Comparison of ENCODE assay signal across 22 cellular contexts in the genomic region with DNA sequence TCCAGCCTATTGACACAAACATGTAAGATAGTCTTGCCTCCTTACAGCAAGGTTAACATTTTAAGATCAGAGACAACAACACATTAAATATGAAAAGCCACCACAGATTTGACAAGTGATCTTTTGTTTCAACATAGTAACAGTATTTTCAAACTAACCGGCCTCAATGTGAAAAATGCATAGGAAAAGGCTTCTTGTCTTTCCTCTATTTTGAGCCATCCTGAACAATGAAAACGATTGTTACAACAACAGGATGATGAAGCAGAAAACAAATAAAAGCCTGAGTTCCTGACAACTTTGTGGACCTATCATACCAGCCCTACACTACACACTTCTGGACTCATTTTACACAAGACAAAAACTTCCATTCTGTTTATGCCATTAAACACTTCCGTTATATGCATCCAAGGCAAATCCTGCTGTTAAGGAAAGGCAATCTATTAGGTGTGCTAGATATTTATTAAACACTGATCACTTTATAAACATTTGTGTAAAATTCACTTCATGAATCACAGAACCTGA. TPM values are rescaled to one million over a fixed set of nuclear protein-coding genes. Genes with fewer than 3 reads are reported as not detected.
DNase-seq lines count a peak whose midpoint lies in the region; ATAC-seq and TF ChIP-seq lines count a peak whose summit lies in the region.
"Had no signal": no experiment of that assay in that cellular context is flagged by ENCODE, and none has a peak within 500 bp of the region (broad histone marks: within the 10 kb centered on the region; RNA-seq: fewer than 3 reads in every experiment).

No MANE protein-coding gene starts in this region.

- H3K4me3 ChIP-seq in epithelial cell of esophagus (ENCODE audit: low read length) (no peak overlapping the region), neutrophil (ENCODE audit: low read depth in 1 of 2, low read length in 1 of 2) (peak overlapping the region; percentile 8 to 13), HAP-1 (no peak overlapping the region)
- H3K4me3 ChIP-seq: adrenal gland, hepatocyte, right lobe of liver had no signal

- H3K36me3 ChIP-seq in neutrophil (no peaks in the 10 kb centered on the region), HAP-1 (replicated peaks) (peaks cover 11% of the 10 kb centered on the region)
- H3K36me3 ChIP-seq: adrenal gland, right lobe of liver had no signal

- H3K27ac ChIP-seq in neutrophil = peak overlapping the region; percentile 77
- H3K27ac ChIP-seq: adrenal gland, hepatocyte, KMS-11, right lobe of liver had no signal

- ATAC-seq in HG02852 (IDR thresholded peaks at IDR 0.05; ENCODE audit: unreplicated experiment) (no peak), HG02870 (IDR thresholded peaks at IDR 0.05; ENCODE audit: unreplicated experiment) (no peak)
- ATAC-seq: activated CD4-positive, alpha-beta T cell treated with anti-CD3 and anti-CD28 coated beads for 36 hours; SK-N-SH treated with all-trans-retinoic acid at 6 μM for 48 hours; stimulated activated naive CD8-positive, alpha-beta T cell treated with anti-CD3 and anti-CD28 coated beads, Interleukin-15, amount 100 ng/mL, for 72 hours had no signal

- DNase-seq in COLO829 (ENCODE audit: low spot score) (peak; percentile 85), RPMI7951 (ENCODE audit: low read depth) (peak; percentile 9), epithelial cell of esophagus (ENCODE audit: low read depth) (peak; percentile 7), NCI-H1436 treated with DMSO at 0.1 percent for 48 hours (lab: John Stamatoyannopoulos, UW) (no peak), HAP-1 (ENCODE audit: low spot score in 2 of 2) (no peak)
- DNase-seq: activated CD4-positive, alpha-beta T cell treated with anti-CD3 and anti-CD28 coated beads for 36 hours; adrenal gland; CD8-positive, alpha-beta memory T cell; kidney; mesenchymal stem cell; NCI-H1092 treated with DMSO at 0.1 percent for 48 hours; NCI-H2171; NCI-H748 treated with DMSO at 0.1 percent for 48 hours; right lobe of liver; stimulated activated naive CD8-positive, alpha-beta T cell treated with anti-CD3 and anti-CD28 coated beads, Interleukin-15, amount 100 ng/mL, for 72 hours; T1000 had no signal

- H3K9me3 ChIP-seq in neutrophil (no peaks in the 10 kb centered on the region), HAP-1 (no peaks in the 10 kb centered on the region)
- H3K9me3 ChIP-seq: adrenal gland, right lobe of liver had no signal

- H3K4me1 ChIP-seq in neutrophil (ENCODE audit: control insufficient read depth in 1 of 2, insufficient read depth in 1 of 2, low read depth in 1 of 2, low read length in 1 of 2) (peaks cover 90 to 93% of the 10 kb centered on the region in 2 experiments), HAP-1 (peaks cover 21% of the 10 kb centered on the region)

- H3K27me3 ChIP-seq in neutrophil (no peaks in the 10 kb centered on the region), HAP-1 (ENCODE audit: low read depth) (no peaks in the 10 kb centered on the region)
- H3K27me3 ChIP-seq: adrenal gland, hepatocyte, right lobe of liver had no signal

- in situ Hi-C loops in HAP-1 (cut with MboI; ENCODE audit: low sequenced_read_pairs) = no loop called here

- TF ChIP-seq CTCF in epithelial cell of esophagus (IDR thresholded peaks at IDR 0.05; ENCODE audit: insufficient read depth, low read depth, low read length, missing control alignments) = no peak
- no peak for TF ChIP-seq CTCF in neutrophil (IDR thresholded peaks at IDR 0.05)

RNA-seq across cellular contexts. Expression of a gene that starts 37.3 kb away (rescaled TPM):
- 24.0 and 26.4 TPM in 2 replicates for total RNA-seq in RPMI7951 (2014; rRNA removed; shearing (Covaris generic))

Comparison
In these comparisons a context has a peak if more than half of its experiments do, and no peak if none do; other contexts are left out.
1. DNase-seq: peak in COLO829 (single experiment), RPMI7951 (single experiment) and epithelial cell of esophagus (single experiment); none in NCI-H1436 treated with DMSO at 0.1 percent for 48 hours (single experiment) and HAP-1 (0 of 2).
2. H3K4me3 ChIP-seq: peak in neutrophil (2 of 2); none in epithelial cell of esophagus (single experiment) and HAP-1 (single experiment).